In genomic region chr12:69623970-69624369, GRCh38 we compare ENCODE assay signal across 19 cellular contexts. TPM values are rescaled to one million over a fixed set of nuclear protein-coding genes. Genes with fewer than 3 reads are reported as not detected.
DNase-seq lines count a peak whose midpoint lies in the region; ATAC-seq and TF ChIP-seq lines count a peak whose summit lies in the region.
"Had no signal": no experiment of that assay in that cellular context is flagged by ENCODE, and none has a peak within 500 bp of the region (broad histone marks: within the 10 kb centered on the region; RNA-seq: fewer than 3 reads in every experiment).

No MANE protein-coding gene starts in this region.

- no peak overlapping the region for H2BK15ac ChIP-seq in mesenchymal stem cell (ENCODE audit: low read depth, poor library complexity, severe bottlenecking)

- no peaks in the 10 kb centered on the region for H3K9me3 ChIP-seq in testis
- H3K9me3 ChIP-seq in mesenchymal stem cell (ENCODE audit: control insufficient read depth, low read length), result no peaks in the 10 kb centered on the region

- H3K18ac ChIP-seq in mesenchymal stem cell (ENCODE audit: low read depth in 1 of 2, low read length in 2 of 2), result no peak overlapping the region

- ATAC-seq in HG02759 (IDR thresholded peaks at IDR 0.05; ENCODE audit: unreplicated experiment), result no peak
- ATAC-seq: natural killer cell treated with Interleukin-12 subunit alpha and Interleukin-12 subunit beta and Interleukin-15 and Interleukin-18, amount 100 ng/mL, for 72 hours; PC-3 had no signal

- no peak overlapping the region for H3K9ac ChIP-seq in mesenchymal stem cell (ENCODE audit: low read length)

- H2AFZ ChIP-seq in mesenchymal stem cell (ENCODE audit: low read depth, low read length), result no peak overlapping the region

- no peak overlapping the region for H3K4ac ChIP-seq in mesenchymal stem cell (ENCODE audit: low read depth in 1 of 2, low read length in 2 of 2)

- no peaks in the 10 kb centered on the region for H3K36me3 ChIP-seq in testis (ENCODE audit: low read depth, missing control alignments)
- no peaks in the 10 kb centered on the region for H3K36me3 ChIP-seq in mesenchymal stem cell (ENCODE audit: control insufficient read depth in 1 of 2, insufficient read depth in 2 of 2, low read depth in 1 of 2, low read length in 2 of 2)
- H3K36me3 ChIP-seq: brain microvascular endothelial cell had no signal

- H3K27me3 ChIP-seq in testis, result no peaks in the 10 kb centered on the region
- H3K27me3 ChIP-seq in mesenchymal stem cell (ENCODE audit: control insufficient read depth in 1 of 2, insufficient read depth in 1 of 2, low read length in 2 of 2), result peaks cover 0 to 4% of the 10 kb centered on the region in 2 experiments
- H3K27me3 ChIP-seq: brain microvascular endothelial cell had no signal

- intact Hi-C loops in cardiac septum (cut with DNase I), result no loop called here
- intact Hi-C loops in testis (cut with DNase I; ENCODE audit: low total_unique reads), result no loop called here

- H3K14ac ChIP-seq in mesenchymal stem cell (ENCODE audit: low read length in 2 of 2), result no peak overlapping the region

- H3K4me2 ChIP-seq in mesenchymal stem cell (ENCODE audit: low read length, poor library complexity, severe bottlenecking), result no peak overlapping the region

- H4K91ac ChIP-seq in mesenchymal stem cell (ENCODE audit: low read length), result no peak overlapping the region

- no peak overlapping the region for H2AK5ac ChIP-seq in mesenchymal stem cell (ENCODE audit: low read length, severe bottlenecking)

- H4K8ac ChIP-seq in mesenchymal stem cell (ENCODE audit: low read length), result no peak overlapping the region

- WGBS in testis, 2 donors, result 65 to 77% methylated on average over 12 to 13 of the region's 13 CpGs
- 96% methylated on average over 13 of the region's 13 CpGs for WGBS in mesenchymal stem cell

- H3K27ac ChIP-seq in testis (no peak overlapping the region), mesenchymal stem cell (ENCODE audit: low read length, poor library complexity, severe bottlenecking) (no peak overlapping the region)
- H3K27ac ChIP-seq: brain microvascular endothelial cell had no signal

- no peak overlapping the region for H2BK12ac ChIP-seq in mesenchymal stem cell (ENCODE audit: low read length in 2 of 2)

- H3K23ac ChIP-seq in mesenchymal stem cell (ENCODE audit: low read length in 2 of 2), result no peak overlapping the region

- no peaks in the 10 kb centered on the region for H3K79me1 ChIP-seq in mesenchymal stem cell (replicated peaks; ENCODE audit: low read length, poor library complexity, severe bottlenecking)

- H3K4me3 ChIP-seq in testis, result no peak overlapping the region
- no peak overlapping the region for H3K4me3 ChIP-seq in mesenchymal stem cell (ENCODE audit: insufficient read depth in 1 of 2, low read depth in 1 of 2, low read length in 2 of 2)

- DNase-seq in NCI-H2029 (lab: John Stamatoyannopoulos, UW) (peak; percentile 43), NCI-H2029 treated with DMSO at 0.1 percent for 48 hours (lab: John Stamatoyannopoulos, UW) (no peak), RPMI7951 (ENCODE audit: low read depth) (peak; percentile 37), cardiac septum (ENCODE audit: low spot score) (peak; percentile 86), testis (peak; percentile 55), mesenchymal stem cell (no peak), activated gamma-delta T cell treated with Interleukin-2 at 50 U/mL for 16 hours (no peak)
- DNase-seq: 8988T; activated naive CD4-positive, alpha-beta T cell treated with Interleukin-2 at 50 U/mL for 16 hours; brain microvascular endothelial cell; NCI-H510A; PC-3; retina; stimulated activated CD4-positive, alpha-beta T cell treated with anti-CD3 and anti-CD28 coated beads, Interleukin-2, amount 100 ng/mL, for 24 hours had no signal

- TF ChIP-seq POLR2A in testis (IDR thresholded peaks at IDR 0.05), result no peak

- no peaks in the 10 kb centered on the region for H3K4me1 ChIP-seq in testis
- peaks cover 2% of the 10 kb centered on the region for H3K4me1 ChIP-seq in mesenchymal stem cell (ENCODE audit: control insufficient read depth, insufficient read depth, low read depth, low read length)

- no peak overlapping the region for H2BK120ac ChIP-seq in mesenchymal stem cell (ENCODE audit: low read depth, low read length)

- H2BK5ac ChIP-seq in mesenchymal stem cell (ENCODE audit: low read depth, low read length, poor library complexity, severe bottlenecking), result no peak overlapping the region

- TF ChIP-seq CTCF in testis (IDR thresholded peaks at IDR 0.05), result no peak

RNA-seq across cellular contexts. Expression of gene LRRC10, which starts 13.3 kb away (rescaled TPM):
- total RNA-seq in RPMI7951 (2014; rRNA removed; shearing (Covaris generic)), result not detected in 2 replicates
- total RNA-seq in cardiac septum (30.3 TPM), testis (under 1 TPM in 1 of 2 donors, not detected in 1; 0.12 TPM)
- polyA plus RNA-seq in testis (ENCODE audit: insufficient read depth, low read depth, low replicate concordance), result not detected
- not detected for polyA plus RNA-seq in mesenchymal stem cell (2013, experiment 1 of 2)
- not detected for polyA plus RNA-seq in mesenchymal stem cell (2013, experiment 2 of 2)
- total RNA-seq: lung microvascular endothelial cell; M059J; natural killer cell treated with Interleukin-12 subunit alpha and Interleukin-12 subunit beta and Interleukin-15 and Interleukin-18, amount 100 ng/mL, for 72 hours; PC-3; temporal lobe had no signal

RNA-seq across cellular contexts. Expression of gene CCT2, which starts 38.7 kb away (rescaled TPM):
- 315 and 356 TPM in 2 replicates for total RNA-seq in RPMI7951 (2014; rRNA removed; shearing (Covaris generic))
- total RNA-seq in cardiac septum (86.1 TPM), testis (100 to 1,000 TPM; 213 to 248 TPM)
- 401 TPM for polyA plus RNA-seq in testis (ENCODE audit: insufficient read depth, low read depth, low replicate concordance)
- polyA plus RNA-seq in mesenchymal stem cell (2013, experiment 1 of 2), result 186 TPM
- 194 TPM for polyA plus RNA-seq in mesenchymal stem cell (2013, experiment 2 of 2)

Comparison
In these comparisons a context has a peak if more than half of its experiments do, and no peak if none do; other contexts are left out.
1. DNase-seq: peak in NCI-H2029 (single experiment), RPMI7951 (single experiment), cardiac septum (single experiment) and testis (single experiment); none in NCI-H2029 treated with DMSO at 0.1 percent for 48 hours (single experiment), mesenchymal stem cell (single experiment) and activated gamma-delta T cell treated with Interleukin-2 at 50 U/mL for 16 hours (single experiment).
2. RNA of gene LRRC10, which starts 13.3 kb away (total RNA-seq): 30.3 TPM in cardiac septum (single experiment); 0.12 TPM in testis and not detected in RPMI7951; every median in the first group is over 10 times any median in the second.